Comparison of ENCODE assay signal across 8 cellular contexts in the genomic region with DNA sequence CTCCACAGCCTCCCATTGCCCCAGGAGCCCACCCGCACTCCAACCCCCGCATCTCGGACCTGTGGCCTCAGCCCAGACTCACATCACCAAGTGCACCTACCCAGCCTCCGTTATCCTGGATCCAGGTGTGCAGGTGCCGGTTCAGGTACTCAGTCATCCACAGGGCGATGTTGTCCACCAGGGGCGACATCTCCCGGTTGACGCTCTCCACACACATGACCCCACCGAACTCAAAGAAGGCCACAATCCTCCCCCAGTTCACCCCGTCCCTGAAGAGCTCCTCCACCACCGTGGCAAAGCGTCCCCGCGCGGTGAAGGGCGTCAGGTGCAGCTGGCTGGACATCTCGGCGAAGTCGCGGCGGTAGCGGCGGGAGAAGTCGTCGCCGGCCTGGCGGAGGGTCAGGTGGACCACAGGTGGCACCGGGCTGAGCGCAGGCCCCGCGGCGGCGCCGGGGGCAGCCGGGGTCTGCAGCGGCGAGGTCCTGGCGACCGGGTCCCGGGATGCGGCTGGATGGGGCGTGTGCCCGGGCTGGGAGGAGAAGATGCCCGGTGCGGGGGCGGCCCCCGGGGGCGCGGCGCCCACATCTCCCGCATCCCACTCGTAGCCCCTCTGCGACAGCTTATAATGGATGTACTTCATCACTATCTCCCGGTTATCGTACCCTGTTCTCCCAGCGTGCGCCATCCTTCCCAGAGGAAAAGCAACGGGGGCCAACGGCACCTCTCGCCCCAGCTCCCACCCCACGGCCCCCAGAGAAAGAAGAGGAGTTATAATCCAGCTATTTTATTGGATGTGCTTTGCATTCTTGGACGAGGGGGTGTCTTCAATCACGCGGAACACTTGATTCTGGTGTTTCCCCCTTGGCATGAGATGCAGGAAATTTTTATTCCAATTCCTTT. TPM values are rescaled to one million over a fixed set of nuclear protein-coding genes. Genes with fewer than 3 reads are reported as not detected.
DNase-seq lines count a peak whose midpoint lies in the region; ATAC-seq and TF ChIP-seq lines count a peak whose summit lies in the region.

No MANE protein-coding gene starts in this region.

- ATAC-seq in HG02981 (IDR thresholded peaks at IDR 0.05; ENCODE audit: unreplicated experiment) (peak; percentile 56), natural killer cell (peak; percentile 50 to 65 (median 54))

- no peak for TF ChIP-seq POLR2A in erythroblast (IDR thresholded peaks at IDR 0.05; ENCODE audit: low read length)

- TF ChIP-seq CTCF in natural killer cell (IDR thresholded peaks at IDR 0.05), result peak; percentile 78

- intact Hi-C loops in natural killer cell (cut with micrococcal nuclease), result loop anchor here (1.0 to 5.0 kb wide), 4 partner anchors 101 to 187 kb away; no protein-coding TSS in a partner anchor

- DNase-seq in SIG-M5 treated with dmso at 0.1 percent for 504 hours (lab: John Stamatoyannopoulos, UW; ENCODE audit: unreplicated experiment), result peak; percentile 61
- no peak for DNase-seq in SIG-M5 (lab: John Stamatoyannopoulos, UW)
- peak; percentile 98 for DNase-seq in NCI-H748 (lab: John Stamatoyannopoulos, UW; ENCODE audit: unreplicated experiment)
- DNase-seq in activated CD8-positive, alpha-beta memory T cell treated with anti-CD3 and anti-CD28 coated beads, Interleukin-2, amount 50 U/mL, for 24 hours (ENCODE audit: extremely low read depth), result peak; percentile 41
- peak; percentile 58 to 71 for DNase-seq in erythroblast (lab: John Stamatoyannopoulos, UW)
- peak; percentile 66 for DNase-seq in natural killer cell
- DNase-seq in stimulated activated naive CD4-positive, alpha-beta T cell treated with Interleukin-2 at 50 U/mL for 16 hours (lab: John Stamatoyannopoulos, UW), result peak; percentile 84

- H3K36me3 Mint-ChIP-seq in natural killer cell, result no peaks in the 10 kb centered on the region

- H3K9me3 Mint-ChIP-seq in natural killer cell, result no peaks in the 10 kb centered on the region

- H3K4me3 Mint-ChIP-seq in natural killer cell, result peak overlapping the region; percentile 99

- no peaks in the 10 kb centered on the region for H3K27me3 Mint-ChIP-seq in natural killer cell (ENCODE audit: low read depth in 2 of 2)

- H3K4me1 Mint-ChIP-seq in natural killer cell, result peaks cover 71 to 76% of the 10 kb centered on the region in 2 donors

- H3K27ac Mint-ChIP-seq in natural killer cell, result peak overlapping the region; percentile 93 to 94

RNA-seq across cellular contexts. Expression of gene BCL2, which starts 1.3 kb away (rescaled TPM):
- 10 to 100 TPM; 28.2 to 64.2 (median 33.4) TPM for total RNA-seq in natural killer cell

RNA-seq across cellular contexts. Expression of gene KDSR, which starts 48.8 kb away (rescaled TPM):
- 10 to 100 TPM; 11.1 to 15.1 (median 11.6) TPM for total RNA-seq in natural killer cell
